Comparison of ENCODE assay signal across 8 cellular contexts in genomic region chr17:74859439-74860228, GRCh38. TPM values are rescaled to one million over a fixed set of nuclear protein-coding genes. Genes with fewer than 3 reads are reported as not detected.
DNase-seq lines count a peak whose midpoint lies in the region; ATAC-seq, FAIRE-seq and TF ChIP-seq lines count a peak whose summit lies in the region.

Gene GRIN2C (minus strand): TSS chr17:74859885. CDS start chr17:74855092, 4,793 bp downstream.

- no peak for FAIRE-seq in GM12891 (lab: Jason Lieb, UNC)

- H3K36me3 ChIP-seq in ES-I3 (ENCODE audit: insufficient read depth, low read length) (peaks cover 3% of the 10 kb centered on the region; the same call in 1 of the 2 replicates), Peyer's patch (no peaks in the 10 kb centered on the region), aorta (ENCODE audit: control insufficient read depth in 1 of 2, insufficient read depth in 2 of 2, low read length in 1 of 2) (no peaks in the 10 kb centered on the region)

- peaks cover 3% of the 10 kb centered on the region for H3K36me3 Mint-ChIP-seq in osteocyte (ENCODE audit: unreplicated experiment)

- H3K9ac ChIP-seq in ES-I3 (ENCODE audit: low read depth, low read length) = peak within 1 kb of the TSS; percentile 5

- H3K9me3 ChIP-seq in ES-I3 (ENCODE audit: control insufficient read depth, insufficient read depth, low read length) = no peaks in the 10 kb centered on the region
- no peaks in the 10 kb centered on the region for H3K9me3 ChIP-seq in Peyer's patch
- no peaks in the 10 kb centered on the region for H3K9me3 ChIP-seq in aorta (ENCODE audit: control insufficient read depth, low read length)

- peak within 1 kb of the TSS; percentile 48 for H3K4me3 Mint-ChIP-seq in osteocyte (ENCODE audit: unreplicated experiment)

- peaks cover 50% of the 10 kb centered on the region for H3K27me3 Mint-ChIP-seq in osteocyte (ENCODE audit: unreplicated experiment)

- intact Hi-C loops in aorta (cut with DNase I) = loop anchor here in 1 of 2 donors (5.0 kb wide), 1 partner anchor 67 kb away; no protein-coding TSS in a partner anchor

- no peak within 1 kb of the TSS for H3K27ac Mint-ChIP-seq in osteocyte (ENCODE audit: unreplicated experiment)

- H3K4me1 ChIP-seq in ES-I3 (ENCODE audit: insufficient read depth, low read length) (peaks cover 6% of the 10 kb centered on the region; the same call in 1 of the 2 replicates), Peyer's patch (peaks cover 13 to 35% (median 27%) of the 10 kb centered on the region in 4 donors), aorta (ENCODE audit: control insufficient read depth in 1 of 2, insufficient read depth in 2 of 2, low read length in 2 of 2) (no peaks in the 10 kb centered on the region)

- 3% methylated on average over 40 to 72 of the region's 72 CpGs for WGBS in aorta, 2 donors

- H3K4me3 ChIP-seq in Peyer's patch (peak within 1 kb of the TSS in 3 of 4 donors; percentile 40 to 42 (median 42)), aorta (ENCODE audit: low read length in 2 of 2) (peak within 1 kb of the TSS in 1 of 2 donors; percentile 8)

- DNase-seq in Peyer's patch = no peak
- peak; percentile 66 for DNase-seq in cerebellum (ENCODE audit: low spot score)
- no peak for DNase-seq in osteocyte (ENCODE audit: extremely low spot score, unreplicated experiment)
- no peak for DNase-seq in aorta
- DNase-seq in GM12891 (ENCODE audit: insufficient read length, low spot score) = no peak

- ATAC-seq in HG02981 (IDR thresholded peaks at IDR 0.05; ENCODE audit: unreplicated experiment) = no peak
- ATAC-seq in aorta (ENCODE audit: low FRiP score) = no peak
- no peak for ATAC-seq in GM19467 (IDR thresholded peaks at IDR 0.05; ENCODE audit: unreplicated experiment)

- no peaks in the 10 kb centered on the region for H3K9me3 Mint-ChIP-seq in osteocyte (ENCODE audit: unreplicated experiment)

- no peak for TF ChIP-seq POLR2A in Peyer's patch (IDR thresholded peaks at IDR 0.05)
- no peak for TF ChIP-seq POLR2A in GM12891 (IDR thresholded peaks at IDR 0.05; ENCODE audit: low read depth, low read length)

- TF ChIP-seq CTCF in Peyer's patch (IDR thresholded peaks at IDR 0.05) (peak in 4 of 6 experiments; percentile 21 to 42 (median 28)), osteocyte (IDR thresholded peaks at IDR 0.05) (peak; percentile 62)

- peaks cover 17% of the 10 kb centered on the region for H3K4me1 Mint-ChIP-seq in osteocyte (ENCODE audit: unreplicated experiment)

- H3K27ac ChIP-seq in Peyer's patch = no peak within 1 kb of the TSS
- H3K27ac ChIP-seq in aorta (ENCODE audit: low read depth in 1 of 2, low read length in 2 of 2) = no peak within 1 kb of the TSS

- H3K27me3 ChIP-seq in Peyer's patch (peaks cover 3 to 37% of the 10 kb centered on the region in 2 donors), aorta (ENCODE audit: control insufficient read depth in 1 of 2, insufficient read depth in 2 of 2, low read length in 1 of 2) (no peaks in the 10 kb centered on the region)

TF ChIP-seq in GM12891, 5 proteins besides CTCF, POLR2A, EP300 and RAD21:
- TF ChIP-seq SPI1 (IDR thresholded peaks at IDR 0.05; ENCODE audit: low read depth, low read length) = no peak
- no peak for TF ChIP-seq PAX5 (IDR thresholded peaks at IDR 0.05; ENCODE audit: insufficient read depth, low read length, severe bottlenecking)
- no peak for TF ChIP-seq POU2F2 (IDR thresholded peaks at IDR 0.05; ENCODE audit: low read depth, low read length)
- no peak for TF ChIP-seq TAF1 (IDR thresholded peaks at IDR 0.05; ENCODE audit: low read depth, low read length)
- TF ChIP-seq POLR2AphosphoS5 (IDR thresholded peaks at IDR 0.05; ENCODE audit: low read depth, low read length) = no peak

RNA-seq across cellular contexts. Expression of gene GRIN2C, which starts in this region (rescaled TPM):
- total RNA-seq in Peyer's patch (1 to 10 TPM in 1 of 4 donors, under 1 TPM in 1, not detected in 2; 0.13 to 2.7 TPM), cerebellum (8.1 TPM), osteocyte (0.10 and 0.13 TPM in 2 replicates), aorta (1 to 10 TPM in 1 of 2 donors, under 1 TPM in 1; 0.19 to 1.6 TPM)
- polyA plus RNA-seq in aorta = under 1 TPM in 1 of 2 donors, not detected in 1; 0.03 TPM
- 0.18 TPM for polyA plus RNA-seq in GM12891 (2012; ENCODE audit: low read depth, missing spikeins)
